In the genomic region with DNA sequence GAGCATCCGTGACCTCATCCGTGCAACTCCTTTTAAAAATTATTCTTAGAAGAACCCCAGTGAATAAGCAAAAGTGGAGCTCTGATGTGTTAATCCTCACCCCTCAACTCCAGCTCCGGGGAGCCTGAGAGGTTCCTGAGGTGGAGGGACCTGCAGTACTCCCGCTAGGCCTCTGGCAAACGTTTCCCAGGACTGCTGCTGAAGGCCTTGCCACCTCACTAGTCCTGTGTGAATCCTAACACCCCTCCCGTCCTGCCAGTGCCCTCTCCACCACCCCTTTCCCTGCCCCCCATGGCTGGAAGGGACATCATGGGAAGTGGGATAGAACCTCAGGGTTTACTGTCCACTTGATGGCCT, we compare ENCODE assay signal across 16 cellular contexts.
DNase-seq lines count a peak whose midpoint lies in the region; ATAC-seq and TF ChIP-seq lines count a peak whose summit lies in the region.
"Had no signal": no experiment of that assay in that cellular context is flagged by ENCODE, and none has a peak within 500 bp of the region (broad histone marks: within the 10 kb centered on the region; RNA-seq: fewer than 3 reads in every experiment).

No MANE protein-coding gene starts in this region.

- H3K23ac ChIP-seq in mesendoderm (ENCODE audit: low read length), result no peak overlapping the region

- peaks cover 47% of the 10 kb centered on the region for H3K79me1 ChIP-seq in mesendoderm (ENCODE audit: low read length)

- DNase-seq in activated CD4-positive, alpha-beta T cell treated with anti-CD3 and anti-CD28 coated beads, Interleukin-2, amount 10 ng/mL, durations not matched to agents 7 days and 5 days, result no peak
- no peak for DNase-seq in activated CD4-positive, alpha-beta T cell treated with anti-CD3 and anti-CD28 coated beads, Interleukin-2, amount 50 U/mL, for 48 hours
- no peak for DNase-seq in activated naive CD8-positive, alpha-beta T cell treated with anti-CD3 and anti-CD28 coated beads for 36 hours
- peak; percentile 39 for DNase-seq in mesendoderm
- DNase-seq in type B pancreatic cell (ENCODE audit: extremely low spot score, unreplicated experiment), result peak; percentile 62
- no peak for DNase-seq in islet precursor cell
- DNase-seq in SHP77 (lab: John Stamatoyannopoulos, UW), result no peak
- no peak for DNase-seq in lower lobe of right lung
- DNase-seq: activated naive CD4-positive, alpha-beta T cell treated with anti-CD3 and anti-CD28 coated beads, Interleukin-2, amount 50 U/mL, for 16 hours; Caco-2; effector CD4-positive, alpha-beta T cell; NCI-H2081; NCI-H524 treated with DMSO at 0.1 percent for 48 hours; stimulated activated CD4-positive, alpha-beta T cell treated with anti-CD3 and anti-CD28 coated beads, Interleukin-2, amount 100 ng/mL, for 24 hours had no signal

- peak overlapping the region; percentile 70 for H2AK5ac ChIP-seq in mesendoderm (ENCODE audit: low read length)

- H4K5ac ChIP-seq in mesendoderm (ENCODE audit: low read length), result no peak overlapping the region

- peaks cover 35% of the 10 kb centered on the region for H3K79me2 ChIP-seq in mesendoderm (ENCODE audit: control insufficient read depth, insufficient read depth, low read length)

- H3K4me1 Mint-ChIP-seq in activated CD4-positive, alpha-beta T cell treated with anti-CD3 and anti-CD28 coated beads, Interleukin-2, amount 10 ng/mL, durations not matched to agents 7 days and 5 days, result peaks cover 74% of the 10 kb centered on the region
- peaks cover 76% of the 10 kb centered on the region for H3K4me1 Mint-ChIP-seq in activated naive CD8-positive, alpha-beta T cell treated with anti-CD3 and anti-CD28 coated beads for 36 hours
- peaks cover 31% of the 10 kb centered on the region for H3K4me1 Mint-ChIP-seq in type B pancreatic cell (ENCODE audit: unreplicated experiment)

- CTCF ChIA-PET in activated CD4-positive, alpha-beta T cell treated with anti-CD3 and anti-CD28 coated beads, Interleukin-2, amount 10 ng/mL, durations not matched to agents 7 days and 5 days (lab: Charles Lee), result interaction anchor here (0.6 to 2.4 kb wide), 6 partner anchors 14 to 100 kb away, joined by 3 to 6 read pairs (median 4); no protein-coding TSS in a partner anchor

- H3K27ac ChIP-seq in mesendoderm (ENCODE audit: low read depth, low read length) (no peak overlapping the region), lower lobe of right lung (no peak overlapping the region)
- H3K27ac ChIP-seq: SK-N-MC, tibial artery had no signal

- no peaks in the 10 kb centered on the region for H3K9me3 ChIP-seq in lower lobe of right lung
- H3K9me3 ChIP-seq: Caco-2, tibial artery had no signal

- no peaks in the 10 kb centered on the region for H3K9me3 Mint-ChIP-seq in activated CD4-positive, alpha-beta T cell treated with anti-CD3 and anti-CD28 coated beads, Interleukin-2, amount 10 ng/mL, durations not matched to agents 7 days and 5 days
- no peaks in the 10 kb centered on the region for H3K9me3 Mint-ChIP-seq in activated naive CD8-positive, alpha-beta T cell treated with anti-CD3 and anti-CD28 coated beads for 36 hours
- H3K9me3 Mint-ChIP-seq in type B pancreatic cell, result no peaks in the 10 kb centered on the region

- WGBS in mesendoderm (ENCODE audit: extremely low coverage, insufficient coverage, low lambda C conversion rate), result no CpG with 5 or more reads among the region's 6 CpGs

- ATAC-seq in lower lobe of right lung, result no peak

- no peaks in the 10 kb centered on the region for H3K27me3 ChIP-seq in mesendoderm (ENCODE audit: insufficient read depth, low read length, poor library complexity)
- H3K27me3 ChIP-seq in lower lobe of right lung (ENCODE audit: low read depth), result no peaks in the 10 kb centered on the region
- H3K27me3 ChIP-seq: tibial artery had no signal

- peak overlapping the region; percentile 94 for H3K4ac ChIP-seq in mesendoderm (ENCODE audit: low read depth, low read length)

- no peak overlapping the region for H3K4me2 ChIP-seq in mesendoderm (ENCODE audit: low read length)

- H3K27me3 Mint-ChIP-seq in activated CD4-positive, alpha-beta T cell treated with anti-CD3 and anti-CD28 coated beads, Interleukin-2, amount 10 ng/mL, durations not matched to agents 7 days and 5 days, result no peaks in the 10 kb centered on the region
- no peaks in the 10 kb centered on the region for H3K27me3 Mint-ChIP-seq in activated naive CD8-positive, alpha-beta T cell treated with anti-CD3 and anti-CD28 coated beads for 36 hours
- H3K27me3 Mint-ChIP-seq in type B pancreatic cell, result no peaks in the 10 kb centered on the region

- H4K8ac ChIP-seq in mesendoderm (ENCODE audit: low read depth, low read length), result no peak overlapping the region

- TF ChIP-seq CTCF in type B pancreatic cell (conservative IDR thresholded peaks at IDR 0.05) (no peak), lower lobe of right lung (IDR thresholded peaks at IDR 0.05) (no peak)

- H3K18ac ChIP-seq in mesendoderm (ENCODE audit: low read length), result peak overlapping the region; percentile 92

- H3K27ac Mint-ChIP-seq in activated CD4-positive, alpha-beta T cell treated with anti-CD3 and anti-CD28 coated beads, Interleukin-2, amount 10 ng/mL, durations not matched to agents 7 days and 5 days, result peak overlapping the region; percentile 25
- peak overlapping the region; percentile 72 for H3K27ac Mint-ChIP-seq in activated naive CD8-positive, alpha-beta T cell treated with anti-CD3 and anti-CD28 coated beads for 36 hours
- H3K27ac Mint-ChIP-seq in type B pancreatic cell, result no peak overlapping the region

- peak overlapping the region; percentile 47 for H2BK120ac ChIP-seq in mesendoderm (ENCODE audit: low read depth, low read length)

- H3K36me3 Mint-ChIP-seq in activated CD4-positive, alpha-beta T cell treated with anti-CD3 and anti-CD28 coated beads, Interleukin-2, amount 10 ng/mL, durations not matched to agents 7 days and 5 days (ENCODE audit: low read depth), result peaks cover 30% of the 10 kb centered on the region
- H3K36me3 Mint-ChIP-seq in activated naive CD8-positive, alpha-beta T cell treated with anti-CD3 and anti-CD28 coated beads for 36 hours, result no peaks in the 10 kb centered on the region
- peaks cover 5% of the 10 kb centered on the region for H3K36me3 Mint-ChIP-seq in type B pancreatic cell

- H3K4me3 Mint-ChIP-seq in activated CD4-positive, alpha-beta T cell treated with anti-CD3 and anti-CD28 coated beads, Interleukin-2, amount 10 ng/mL, durations not matched to agents 7 days and 5 days, result no peak overlapping the region
- no peak overlapping the region for H3K4me3 Mint-ChIP-seq in activated naive CD8-positive, alpha-beta T cell treated with anti-CD3 and anti-CD28 coated beads for 36 hours
- no peak overlapping the region for H3K4me3 Mint-ChIP-seq in type B pancreatic cell

- H3K56ac ChIP-seq in mesendoderm (ENCODE audit: low read length), result peak overlapping the region; percentile 80

- H3K36me3 ChIP-seq in mesendoderm (ENCODE audit: control insufficient read depth, insufficient read depth, low read length), result no peaks in the 10 kb centered on the region
- peaks cover 12% of the 10 kb centered on the region for H3K36me3 ChIP-seq in lower lobe of right lung

- POLR2A ChIA-PET in activated CD4-positive, alpha-beta T cell treated with anti-CD3 and anti-CD28 coated beads, Interleukin-2, amount 10 ng/mL, durations not matched to agents 7 days and 5 days (lab: Charles Lee), result interaction anchor here (0.7 kb wide), 1 partner anchor 87 kb away, joined by 3 read pairs; no protein-coding TSS in a partner anchor

- H3K9ac ChIP-seq in mesendoderm (ENCODE audit: low read length), result no peak overlapping the region

- H3K4me1 ChIP-seq in mesendoderm (ENCODE audit: control insufficient read depth, low read depth, low read length) (peaks cover 25% of the 10 kb centered on the region), lower lobe of right lung (peaks cover 21% of the 10 kb centered on the region)
- H3K4me1 ChIP-seq: Caco-2 had no signal

- H2BK15ac ChIP-seq in mesendoderm (replicated peaks; ENCODE audit: low read depth), result no peak overlapping the region

- peak overlapping the region; percentile 69 for H2BK5ac ChIP-seq in mesendoderm (ENCODE audit: low read length)

- no peak overlapping the region for H3K4me3 ChIP-seq in mesendoderm (ENCODE audit: low read length)
- no peak overlapping the region for H3K4me3 ChIP-seq in lower lobe of right lung
- H3K4me3 ChIP-seq: SK-N-MC, tibial artery had no signal

- intact Hi-C loops in lower lobe of right lung (cut with DNase I), result no loop called here

Comparison
In these comparisons a context has a peak if more than half of its experiments do, and no peak if none do; other contexts are left out.
1. DNase-seq: peak in mesendoderm (single experiment) and type B pancreatic cell (single experiment); none in activated CD4-positive, alpha-beta T cell treated with anti-CD3 and anti-CD28 coated beads, Interleukin-2, amount 10 ng/mL, durations not matched to agents 7 days and 5 days (single experiment), activated CD4-positive, alpha-beta T cell treated with anti-CD3 and anti-CD28 coated beads, Interleukin-2, amount 50 U/mL, for 48 hours (0 of 2), activated naive CD8-positive, alpha-beta T cell treated with anti-CD3 and anti-CD28 coated beads for 36 hours (single experiment), islet precursor cell (single experiment), SHP77 (0 of 2) and lower lobe of right lung (single experiment).